8 cellular contexts compared by ENCODE assay signal in the genomic region with DNA sequence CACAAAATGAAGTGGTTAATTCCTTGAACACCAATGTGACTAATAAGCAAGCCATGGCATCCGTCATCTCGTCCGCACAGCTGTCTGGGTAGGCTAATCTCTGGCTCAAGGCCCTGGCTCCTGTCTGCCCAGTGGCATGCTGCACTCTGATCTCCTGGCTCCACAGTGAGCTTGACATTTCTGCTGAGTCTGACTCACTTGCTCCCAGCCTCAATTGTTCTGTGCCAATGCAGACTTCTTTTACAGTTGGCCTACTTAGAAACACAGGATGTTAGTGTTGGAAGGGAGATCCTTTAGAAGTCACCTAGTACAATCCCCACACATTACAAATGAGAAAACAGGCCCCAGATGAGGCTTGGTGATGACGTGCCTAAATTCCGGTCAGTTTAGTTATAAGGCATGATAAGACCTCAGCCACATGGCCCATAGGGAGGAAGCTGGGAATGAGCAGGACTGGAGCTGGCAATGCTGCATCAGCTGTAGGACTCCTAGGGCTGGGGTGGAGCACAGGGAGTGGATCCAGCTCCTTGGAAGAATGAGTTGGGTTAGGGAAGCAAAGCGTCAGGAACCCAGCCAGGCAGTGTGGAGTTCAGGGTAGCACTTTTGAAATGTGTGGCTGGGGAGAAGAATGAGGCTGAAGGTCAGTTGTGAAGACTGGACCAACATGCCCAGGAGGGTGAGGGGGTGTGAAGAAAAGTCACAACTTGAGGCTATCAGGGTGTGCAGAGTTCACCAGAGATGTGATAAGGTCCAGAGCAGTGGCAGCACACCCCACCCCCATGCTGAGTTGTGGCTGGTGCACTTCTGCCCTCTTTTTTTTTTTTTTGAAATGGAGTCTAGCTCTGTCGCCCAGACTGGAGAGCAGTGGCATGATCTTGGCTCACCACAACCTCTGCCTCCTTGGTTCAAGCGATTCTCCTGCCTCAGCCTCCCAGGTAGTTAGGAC.
DNase-seq lines count a peak whose midpoint lies in the region; ATAC-seq and TF ChIP-seq lines count a peak whose summit lies in the region.

No MANE protein-coding gene starts in this region.

- H3K4me1 Mint-ChIP-seq in activated T-cell treated with anti-CD3 and anti-CD28 coated beads, Interleukin-2, amount 50 U/mL, for 4 hours (ENCODE audit: low read depth) = peaks cover 23% of the 10 kb centered on the region
- peaks cover 3% of the 10 kb centered on the region for H3K4me1 Mint-ChIP-seq in type B pancreatic cell (ENCODE audit: unreplicated experiment)

- no peak overlapping the region for H2AFZ ChIP-seq in PC-9

- peak; percentile 92 for DNase-seq in AG04450 (ENCODE audit: low read depth, low spot score)
- peak; percentile 80 to 98 for DNase-seq in PC-9
- DNase-seq in myocyte (ENCODE audit: low read depth) = peak; percentile 98
- no peak for DNase-seq in activated T-cell treated with anti-CD3 and anti-CD28 coated beads, Interleukin-2, amount 50 U/mL, for 4 hours
- DNase-seq in NCI-H1105 (lab: John Stamatoyannopoulos, UW) = no peak
- DNase-seq in type B pancreatic cell (ENCODE audit: extremely low spot score, unreplicated experiment) = no peak
- DNase-seq in NCI-H128 (lab: John Stamatoyannopoulos, UW; ENCODE audit: unreplicated experiment) = no peak

- intact Hi-C loops in PC-9 (cut with micrococcal nuclease; ENCODE audit: unreplicated experiment) = loop anchor here (1.0 kb wide), 2 partner anchors 14 to 105 kb away; partner anchors contain the start of gene PICALM

- peaks cover 62% of the 10 kb centered on the region for H3K4me1 ChIP-seq in PC-9 (replicated peaks; ENCODE audit: insufficient read depth)

- H3K27me3 Mint-ChIP-seq in activated T-cell treated with anti-CD3 and anti-CD28 coated beads, Interleukin-2, amount 50 U/mL, for 4 hours (ENCODE audit: low read depth) = no peaks in the 10 kb centered on the region
- peaks cover 3% of the 10 kb centered on the region for H3K27me3 Mint-ChIP-seq in type B pancreatic cell

- no peak overlapping the region for H3K27ac Mint-ChIP-seq in type B pancreatic cell

- H3K9me3 ChIP-seq in AG04450 (ENCODE audit: control insufficient read depth, insufficient read depth, low read length) (peaks cover 3% of the 10 kb centered on the region; the same call in 1 of the 2 replicates), PC-9 (ENCODE audit: insufficient read depth, low read depth) (no peaks in the 10 kb centered on the region)

- H3K27me3 ChIP-seq in AG04450 (ENCODE audit: control insufficient read depth, insufficient read depth, low read length) = no peaks in the 10 kb centered on the region
- no peaks in the 10 kb centered on the region for H3K27me3 ChIP-seq in PC-9 (ENCODE audit: insufficient read depth, low read depth)

- no peak overlapping the region for H3K4me3 Mint-ChIP-seq in activated T-cell treated with anti-CD3 and anti-CD28 coated beads, Interleukin-2, amount 50 U/mL, for 4 hours
- H3K4me3 Mint-ChIP-seq in type B pancreatic cell = no peak overlapping the region

- H4K20me1 ChIP-seq in PC-9 (ENCODE audit: insufficient read depth) = no peaks in the 10 kb centered on the region

- peak overlapping the region; percentile 47 for H3K4me2 ChIP-seq in PC-9

- TF ChIP-seq CTCF in AG04450 (IDR thresholded peaks at IDR 0.05; ENCODE audit: low read depth, low read length) (no peak), PC-9 (conservative IDR thresholded peaks at IDR 0.05) (no peak), type B pancreatic cell (conservative IDR thresholded peaks at IDR 0.05) (no peak)

- POLR2A ChIA-PET in AG04450 (lab: Yijun Ruan, JAX) = interaction anchor here (0.6 to 2.7 kb wide), 10 partner anchors 9 to 488 kb away, joined by 3 to 21 read pairs (median 4); partner anchors contain the start of genes CCDC89 and PICALM
- POLR2A ChIA-PET in PC-9 (lab: Charles Lee; ENCODE audit: unreplicated experiment) = interaction anchor here (0.6 to 0.8 kb wide), 6 partner anchors 8 to 523 kb away, joined by 3 to 15 read pairs (median 6); no protein-coding TSS in a partner anchor

- H3K36me3 Mint-ChIP-seq in activated T-cell treated with anti-CD3 and anti-CD28 coated beads, Interleukin-2, amount 50 U/mL, for 4 hours (ENCODE audit: insufficient read depth) = no peaks in the 10 kb centered on the region
- H3K36me3 Mint-ChIP-seq in type B pancreatic cell = no peaks in the 10 kb centered on the region

- peaks cover 48% of the 10 kb centered on the region for H3F3A ChIP-seq in PC-9 (ENCODE audit: insufficient read depth, low read depth)

- TSS peak; percentile 76 for BruUV-seq in PC-9 (replicated peaks; lab: Mats Ljungman, UMichigan)

- ATAC-seq in esophagus mucosa = peak; percentile 97
- ATAC-seq in activated T-cell treated with anti-CD3 and anti-CD28 coated beads, Interleukin-2, amount 50 U/mL, for 4 hours = no peak

- H3K4me3 ChIP-seq in AG04450 (ENCODE audit: low read depth, low read length) (no peak overlapping the region), PC-9 (no peak overlapping the region)

- no peaks in the 10 kb centered on the region for H3K9me2 ChIP-seq in PC-9 (ENCODE audit: insufficient read depth)

- H3K9me3 Mint-ChIP-seq in activated T-cell treated with anti-CD3 and anti-CD28 coated beads, Interleukin-2, amount 50 U/mL, for 4 hours = no peaks in the 10 kb centered on the region
- no peaks in the 10 kb centered on the region for H3K9me3 Mint-ChIP-seq in type B pancreatic cell

- no peaks in the 10 kb centered on the region for H3K36me3 ChIP-seq in PC-9 (ENCODE audit: low read depth)

- no peaks in the 10 kb centered on the region for H3K79me2 ChIP-seq in PC-9 (ENCODE audit: low read depth)

- H3K27ac ChIP-seq in AG04450 (ENCODE audit: low read depth, low read length) (peak overlapping the region; percentile 97), PC-9 (peak overlapping the region; percentile 79)

- CTCF ChIA-PET in AG04450 (lab: Charles Lee) (interaction anchor here (4.3 kb wide), 1 partner anchor 19 kb away, joined by 15 read pairs; no protein-coding TSS in a partner anchor), PC-9 (lab: Charles Lee) (interaction anchor here (0.6 to 1.7 kb wide), 5 partner anchors 9 to 107 kb away, joined by 3 to 11 read pairs (median 4); partner anchors contain the start of gene PICALM)

Comparison
In these comparisons a context has a peak if more than half of its experiments do, and no peak if none do; other contexts are left out.
1. DNase-seq: peak in AG04450 (single experiment), PC-9 (2 of 2) and myocyte (single experiment); none in activated T-cell treated with anti-CD3 and anti-CD28 coated beads, Interleukin-2, amount 50 U/mL, for 4 hours (single experiment), NCI-H1105 (single experiment), type B pancreatic cell (single experiment) and NCI-H128 (single experiment).